ENCODE assay signal across 9 cellular contexts in the genomic region with DNA sequence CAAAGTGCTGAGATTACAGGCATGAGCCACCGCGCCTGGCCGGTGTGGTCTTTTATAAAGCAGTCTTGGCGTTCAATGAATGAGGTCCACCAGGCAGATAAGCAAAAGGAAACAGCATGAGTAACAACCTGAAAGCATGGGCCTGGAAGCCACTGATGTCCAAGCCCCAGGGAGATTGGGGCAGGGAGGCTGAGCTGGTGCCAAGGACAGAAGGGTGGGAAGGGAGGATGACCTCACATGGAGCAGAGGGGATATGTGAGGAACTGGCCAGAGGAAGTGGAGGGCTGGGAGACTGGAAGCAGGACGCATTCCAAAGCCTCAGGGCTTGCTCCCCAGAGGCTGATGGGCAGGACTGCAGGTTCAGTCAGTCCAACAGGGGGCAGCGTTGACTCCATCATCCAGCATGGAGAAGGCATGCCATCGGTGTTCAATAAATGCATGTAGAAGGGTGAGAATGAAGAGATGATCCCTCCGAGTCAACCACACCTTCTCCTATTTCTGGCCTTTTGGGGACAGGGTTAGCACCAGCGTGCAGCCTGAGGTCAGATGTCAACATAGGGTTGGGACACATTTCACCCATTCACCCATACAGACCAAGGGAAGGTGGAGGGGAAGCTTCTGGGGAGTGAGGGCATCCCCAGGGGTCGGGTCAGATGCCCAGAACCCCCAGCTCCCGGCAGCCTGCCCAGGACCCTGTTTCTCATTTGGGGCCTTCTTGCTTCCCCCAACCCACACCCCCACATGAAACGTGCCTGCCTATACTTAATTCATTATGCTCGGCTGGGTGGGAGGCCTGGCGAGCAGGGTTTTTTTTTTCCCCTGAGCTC. TPM values are rescaled to one million over a fixed set of nuclear protein-coding genes. Genes with fewer than 3 reads are reported as not detected.
DNase-seq lines count a peak whose midpoint lies in the region; ATAC-seq and TF ChIP-seq lines count a peak whose summit lies in the region.
"Had no signal": no experiment of that assay in that cellular context is flagged by ENCODE, and none has a peak within 500 bp of the region (broad histone marks: within the 10 kb centered on the region; RNA-seq: fewer than 3 reads in every experiment).

No MANE protein-coding gene starts in this region.

- H3K4me1 ChIP-seq in OCI-LY3 (ENCODE audit: low read length): peaks cover 12% of the 10 kb centered on the region

- H3K9me3 ChIP-seq in OCI-LY3 (ENCODE audit: insufficient read depth, low read length): no peaks in the 10 kb centered on the region

- H3K4me3 Mint-ChIP-seq in activated T-helper 1 cell treated with anti-CD3 and anti-CD28 coated beads, Interleukin-12 subunit alpha, Interleukin-12 subunit beta, Interleukin-2, Interleukin-4 antibody, amounts not matched to agents 30 ng/mL and 10 ng/mL and 1 ng/mL, durations not matched to agents 14 hours and 24 hours and 36 hours: no peak overlapping the region
- no peak overlapping the region for H3K4me3 Mint-ChIP-seq in stimulated activated naive B cell treated with anti-CD40 and anti-IgM and Interleukin-4, amounts not matched to agents 10 μg/mL and 1 μg/mL and 100 μg/mL, for 72 hours

- DNase-seq in epithelial cell of proximal tubule (ENCODE audit: low read depth) (no peak), posterior vena cava (ENCODE audit: low spot score) (peak; percentile 78), OCI-M1 (lab: John Stamatoyannopoulos, UW) (no peak), NCI-H2081 (lab: John Stamatoyannopoulos, UW) (no peak)
- DNase-seq in activated T-helper 1 cell treated with anti-CD3 and anti-CD28 coated beads, Interleukin-12 subunit alpha, Interleukin-12 subunit beta, Interleukin-2, Interleukin-4 antibody, amounts not matched to agents 30 ng/mL and 10 ng/mL and 1 ng/mL, durations not matched to agents 14 hours and 24 hours and 36 hours (ENCODE audit: low spot score): no peak
- DNase-seq in stimulated activated naive B cell treated with anti-CD40 and anti-IgM and Interleukin-4, amounts not matched to agents 10 μg/mL and 1 μg/mL and 100 μg/mL, for 72 hours: no peak

- intact Hi-C loops in posterior vena cava (cut with DNase I): no loop called here
- intact Hi-C loops in activated T-helper 1 cell treated with anti-CD3 and anti-CD28 coated beads, Interleukin-12 subunit alpha, Interleukin-12 subunit beta, Interleukin-2, Interleukin-4 antibody, amounts not matched to agents 30 ng/mL and 10 ng/mL and 1 ng/mL, durations not matched to agents 14 hours and 24 hours and 36 hours (cut with micrococcal nuclease): no loop called here

- no peak overlapping the region for H3K4me2 ChIP-seq in OCI-LY3 (ENCODE audit: low read length)

- peak; percentile 72 for TF ChIP-seq CTCF in GM12872 (IDR thresholded peaks at IDR 0.05; ENCODE audit: insufficient read depth, low read depth, low read length)
- peak; percentile 69 for TF ChIP-seq CTCF in OCI-LY3 (IDR thresholded peaks at IDR 0.05; ENCODE audit: low read depth, low read length)
- TF ChIP-seq CTCF in epithelial cell of proximal tubule (conservative IDR thresholded peaks at IDR 0.05; ENCODE audit: low read depth, low read length): peak; percentile 60

- no peaks in the 10 kb centered on the region for H4K20me1 ChIP-seq in OCI-LY3 (ENCODE audit: insufficient read depth, low read length)

- no peak overlapping the region for H2AFZ ChIP-seq in OCI-LY3 (ENCODE audit: low read depth, low read length)

- H3K4me3 ChIP-seq in OCI-LY3 (ENCODE audit: low read length) (no peak overlapping the region), epithelial cell of proximal tubule (ENCODE audit: low read depth, low read length) (no peak overlapping the region)
- H3K4me3 ChIP-seq: lung had no signal

- H3K27me3 ChIP-seq in OCI-LY3 (ENCODE audit: low read depth, low read length): no peaks in the 10 kb centered on the region

- no peaks in the 10 kb centered on the region for H3K36me3 Mint-ChIP-seq in activated T-helper 1 cell treated with anti-CD3 and anti-CD28 coated beads, Interleukin-12 subunit alpha, Interleukin-12 subunit beta, Interleukin-2, Interleukin-4 antibody, amounts not matched to agents 30 ng/mL and 10 ng/mL and 1 ng/mL, durations not matched to agents 14 hours and 24 hours and 36 hours (ENCODE audit: low read depth)
- no peaks in the 10 kb centered on the region for H3K36me3 Mint-ChIP-seq in stimulated activated naive B cell treated with anti-CD40 and anti-IgM and Interleukin-4, amounts not matched to agents 10 μg/mL and 1 μg/mL and 100 μg/mL, for 72 hours

- H3K9ac ChIP-seq in OCI-LY3 (ENCODE audit: low read length): no peak overlapping the region

- no peaks in the 10 kb centered on the region for H3K4me1 Mint-ChIP-seq in activated T-helper 1 cell treated with anti-CD3 and anti-CD28 coated beads, Interleukin-12 subunit alpha, Interleukin-12 subunit beta, Interleukin-2, Interleukin-4 antibody, amounts not matched to agents 30 ng/mL and 10 ng/mL and 1 ng/mL, durations not matched to agents 14 hours and 24 hours and 36 hours (ENCODE audit: low read depth)
- H3K4me1 Mint-ChIP-seq in stimulated activated naive B cell treated with anti-CD40 and anti-IgM and Interleukin-4, amounts not matched to agents 10 μg/mL and 1 μg/mL and 100 μg/mL, for 72 hours: peaks cover 9 to 16% of the 10 kb centered on the region in 2 donors

- no peak overlapping the region for H3K27ac ChIP-seq in OCI-LY3 (ENCODE audit: low read length)

- ATAC-seq in stimulated activated naive B cell treated with anti-CD40 and anti-IgM and Interleukin-4, amounts not matched to agents 10 μg/mL and 1 μg/mL and 100 μg/mL, for 72 hours (replicated peaks): no peak

- peaks cover 3% of the 10 kb centered on the region for H3K9me3 Mint-ChIP-seq in activated T-helper 1 cell treated with anti-CD3 and anti-CD28 coated beads, Interleukin-12 subunit alpha, Interleukin-12 subunit beta, Interleukin-2, Interleukin-4 antibody, amounts not matched to agents 30 ng/mL and 10 ng/mL and 1 ng/mL, durations not matched to agents 14 hours and 24 hours and 36 hours
- H3K9me3 Mint-ChIP-seq in stimulated activated naive B cell treated with anti-CD40 and anti-IgM and Interleukin-4, amounts not matched to agents 10 μg/mL and 1 μg/mL and 100 μg/mL, for 72 hours: no peaks in the 10 kb centered on the region

- no peak overlapping the region for H3K27ac Mint-ChIP-seq in activated T-helper 1 cell treated with anti-CD3 and anti-CD28 coated beads, Interleukin-12 subunit alpha, Interleukin-12 subunit beta, Interleukin-2, Interleukin-4 antibody, amounts not matched to agents 30 ng/mL and 10 ng/mL and 1 ng/mL, durations not matched to agents 14 hours and 24 hours and 36 hours
- no peak overlapping the region for H3K27ac Mint-ChIP-seq in stimulated activated naive B cell treated with anti-CD40 and anti-IgM and Interleukin-4, amounts not matched to agents 10 μg/mL and 1 μg/mL and 100 μg/mL, for 72 hours

- peaks cover 21% of the 10 kb centered on the region for H3K27me3 Mint-ChIP-seq in activated T-helper 1 cell treated with anti-CD3 and anti-CD28 coated beads, Interleukin-12 subunit alpha, Interleukin-12 subunit beta, Interleukin-2, Interleukin-4 antibody, amounts not matched to agents 30 ng/mL and 10 ng/mL and 1 ng/mL, durations not matched to agents 14 hours and 24 hours and 36 hours (ENCODE audit: insufficient read depth)
- no peaks in the 10 kb centered on the region for H3K27me3 Mint-ChIP-seq in stimulated activated naive B cell treated with anti-CD40 and anti-IgM and Interleukin-4, amounts not matched to agents 10 μg/mL and 1 μg/mL and 100 μg/mL, for 72 hours

- H3K36me3 ChIP-seq in OCI-LY3 (replicated peaks; ENCODE audit: low read depth, low read length): no peaks in the 10 kb centered on the region

- H3K79me2 ChIP-seq in OCI-LY3 (ENCODE audit: low read length): no peaks in the 10 kb centered on the region

RNA-seq across cellular contexts. Expression of gene MYL3, which starts 14.8 kb away (rescaled TPM):
- 4.2 TPM in 1 of 2 replicates, not detected in the other for total RNA-seq in epithelial cell of proximal tubule
- 1 to 10 TPM; 3.2 to 5.9 TPM for total RNA-seq in posterior vena cava
- total RNA-seq in activated T-helper 1 cell treated with anti-CD3 and anti-CD28 coated beads, Interleukin-12 subunit alpha, Interleukin-12 subunit beta, Interleukin-2, Interleukin-4 antibody, amounts not matched to agents 30 ng/mL and 10 ng/mL and 1 ng/mL, durations not matched to agents 14 hours and 24 hours and 36 hours: not detected in 2 replicates

RNA-seq across cellular contexts. Expression of gene PTH1R, which starts 29.0 kb away (rescaled TPM):
- total RNA-seq in epithelial cell of proximal tubule: 1.2 and 11.5 TPM in 2 replicates
- total RNA-seq in posterior vena cava: 10 to 100 TPM in 1 of 2 donors, 1 to 10 TPM in 1; 5.8 to 17.9 TPM
- total RNA-seq in activated T-helper 1 cell treated with anti-CD3 and anti-CD28 coated beads, Interleukin-12 subunit alpha, Interleukin-12 subunit beta, Interleukin-2, Interleukin-4 antibody, amounts not matched to agents 30 ng/mL and 10 ng/mL and 1 ng/mL, durations not matched to agents 14 hours and 24 hours and 36 hours: not detected in 2 replicates
